Comparison of ENCODE assay signal across 1 cellular context in genomic region chr4:74157116-74157742, GRCh38.
TF ChIP-seq lines count a peak whose summit lies in the region.

No MANE protein-coding gene starts in this region.

TF ChIP-seq in WTC11, 78 proteins besides CTCF, POLR2A, EP300 and RAD21 (continued from another document):
- no peak; the same call in 1 of the 2 replicates for TF ChIP-seq AFF4 (CRISPR knock-in tag; IDR thresholded peaks at IDR 0.05; ENCODE audit: borderline replicate concordance)
TF ChIP-seq in WTC11: peak in this region for 0.
